Comparison of ENCODE assay signal across 16 cellular contexts in genomic region chr17:52157603-52158449, GRCh38. TPM values are rescaled to one million over a fixed set of nuclear protein-coding genes. Genes with fewer than 3 reads are reported as not detected.
DNase-seq lines count a peak whose midpoint lies in the region; ATAC-seq and TF ChIP-seq lines count a peak whose summit lies in the region.
"Had no signal": no experiment of that assay in that cellular context is flagged by ENCODE, and none has a peak within 500 bp of the region (broad histone marks: within the 10 kb centered on the region; RNA-seq: fewer than 3 reads in every experiment).

No MANE protein-coding gene starts in this region.

- H3K9me3 ChIP-seq in hepatocyte (ENCODE audit: low read depth) (no peaks in the 10 kb centered on the region), psoas muscle (no peaks in the 10 kb centered on the region)

- H3K79me2 ChIP-seq in hepatocyte, result no peaks in the 10 kb centered on the region

- peaks cover 56 to 58% of the 10 kb centered on the region in 2 donors for H3K27me3 Mint-ChIP-seq in T-cell

- peak overlapping the region in 2 of 3 donors; percentile 13 to 28 for H3K4me3 Mint-ChIP-seq in T-cell

- H3K27ac Mint-ChIP-seq in T-cell, result peak overlapping the region in 1 of 2 donors; percentile 19
- H3K27ac Mint-ChIP-seq: naive thymus-derived CD4-positive, alpha-beta T cell had no signal

- no peaks in the 10 kb centered on the region for H3K9me2 ChIP-seq in hepatocyte (replicated peaks; ENCODE audit: insufficient read depth)

- WGBS in hepatocyte (ENCODE audit: low lambda C conversion rate, missing lambda C conversion rate), result 8% methylated on average over 65 of the region's 68 CpGs
- 2% methylated on average over 61 to 68 of the region's 68 CpGs for WGBS in psoas muscle, 3 donors

- intact Hi-C loops in psoas muscle (cut with DNase I), result no loop called here

- no peak overlapping the region for H3K27ac ChIP-seq in hepatocyte
- no peak overlapping the region for H3K27ac ChIP-seq in psoas muscle
- H3K27ac ChIP-seq in RWPE1, result no peak overlapping the region

- H3K27me3 ChIP-seq in hepatocyte (peaks cover 83% of the 10 kb centered on the region), psoas muscle (ENCODE audit: insufficient read depth in 3 of 3, low read length in 2 of 3) (peaks cover 13 to 46% (median 31%) of the 10 kb centered on the region in 3 donors)

- H3K4me1 ChIP-seq in hepatocyte (ENCODE audit: insufficient read depth), result no peaks in the 10 kb centered on the region
- H3K4me1 ChIP-seq in psoas muscle, result no peaks in the 10 kb centered on the region

- POLR2A ChIA-PET in T-cell (lab: Charles Lee), result no interaction called here
- POLR2A ChIA-PET in RWPE1 (lab: Yijun Ruan, JAX; ENCODE audit: low non-redundant PET), result no interaction called here

- H3K9me3 Mint-ChIP-seq in T-cell, result peaks cover 0 to 8% (median 3%) of the 10 kb centered on the region in 3 donors

- H3K36me3 Mint-ChIP-seq in T-cell, result no peaks in the 10 kb centered on the region

- TF ChIP-seq CTCF in hepatocyte (IDR thresholded peaks at IDR 0.05; ENCODE audit: poor library complexity), result no peak
- no peak for TF ChIP-seq CTCF in psoas muscle (IDR thresholded peaks at IDR 0.05)
- no peak for TF ChIP-seq CTCF in RWPE1 (conservative IDR thresholded peaks at IDR 0.05; ENCODE audit: low read depth)

- H3K4me3 ChIP-seq in hepatocyte (no peak overlapping the region), psoas muscle (peak overlapping the region; percentile 50)

- H3K4me1 Mint-ChIP-seq in T-cell, result peaks cover 0 to 6% (median 5%) of the 10 kb centered on the region in 3 donors

- ATAC-seq in T-cell (replicated peaks in 1 of 4) (no peak), psoas muscle (no peak), HG03457 (IDR thresholded peaks at IDR 0.05; ENCODE audit: unreplicated experiment) (no peak)
- ATAC-seq: naive thymus-derived CD4-positive, alpha-beta T cell had no signal

- DNase-seq in NCI-H82 (lab: John Stamatoyannopoulos, UW), result peak; percentile 63
- no peak for DNase-seq in NCI-H82 treated with DMSO at 0.1 percent for 48 hours (lab: John Stamatoyannopoulos, UW; ENCODE audit: unreplicated experiment)
- no peak for DNase-seq in T-cell
- no peak for DNase-seq in hepatocyte (ENCODE audit: low spot score)
- peak in 1 of 2 donors; percentile 39 for DNase-seq in psoas muscle
- no peak for DNase-seq in RWPE1 (ENCODE audit: low spot score)
- DNase-seq in GM19240 (ENCODE audit: insufficient read length, low spot score), result no peak
- DNase-seq: activated effector memory CD4-positive, alpha-beta T cell treated with Interleukin-2 at 50 U/mL for 16 hours; naive thymus-derived CD4-positive, alpha-beta T cell; OCI-M1; stimulated activated CD4-positive, alpha-beta T cell treated with anti-CD3 and anti-CD28 coated beads, Interleukin-4, amount 100 ng/mL, for 1 hour had no signal

- peak overlapping the region; percentile 26 for H2AFZ ChIP-seq in hepatocyte

- H4K20me1 ChIP-seq in hepatocyte (ENCODE audit: insufficient read depth, poor library complexity, severe bottlenecking), result no peaks in the 10 kb centered on the region

- CTCF ChIA-PET in T-cell (lab: Charles Lee), result no interaction called here
- CTCF ChIA-PET in RWPE1 (lab: Yijun Ruan, JAX), result no interaction called here

- H3K36me3 ChIP-seq in hepatocyte (replicated peaks; ENCODE audit: insufficient read depth, low read depth) (no peaks in the 10 kb centered on the region), psoas muscle (ENCODE audit: insufficient read depth in 1 of 2, low read depth in 1 of 2) (no peaks in the 10 kb centered on the region)

- peak overlapping the region; percentile 87 for H3K4me2 ChIP-seq in hepatocyte

RNA-seq across cellular contexts. Expression of gene CA10, which starts 0.7 kb away (rescaled TPM):
- total RNA-seq in T-cell (under 1 TPM in 1 of 5 donors, not detected in 4; 0.30 TPM), hepatocyte (0.20 and 0.33 TPM in 2 replicates), psoas muscle (not detected)
- polyA plus RNA-seq in hepatocyte (not detected in 2 replicates), psoas muscle (under 1 TPM in 2 of 3 donors, not detected in 1; 0.03 to 0.04 TPM)
- total RNA-seq: dermis microvascular lymphatic vessel endothelial cell; H4; naive thymus-derived CD4-positive, alpha-beta T cell; subcutaneous adipose tissue had no signal
- polyA plus RNA-seq: AG04450; naive thymus-derived CD4-positive, alpha-beta T cell had no signal
